13 cellular contexts compared by ENCODE assay signal in genomic region chr13:98521876-98522275, GRCh38. TPM values are rescaled to one million over a fixed set of nuclear protein-coding genes. Genes with fewer than 3 reads are reported as not detected.
DNase-seq lines count a peak whose midpoint lies in the region; ATAC-seq, FAIRE-seq and TF ChIP-seq lines count a peak whose summit lies in the region.
"Had no signal": no experiment of that assay in that cellular context is flagged by ENCODE, and none has a peak within 500 bp of the region (broad histone marks: within the 10 kb centered on the region; RNA-seq: fewer than 3 reads in every experiment).

No MANE protein-coding gene starts in this region.

- no peak overlapping the region for H3K4me3 Mint-ChIP-seq in T-helper 2 cell treated with Interferon-gamma antibody and Interleukin-4, amounts not matched to agents 5 μg/mL and 100 μg/mL, for 36 hours
- H3K4me3 Mint-ChIP-seq in GM23338 (peak overlapping the region; percentile 5; the same call in 1 of the 3 replicates), neural progenitor cell (no peak overlapping the region)
- H3K4me3 Mint-ChIP-seq in central memory CD8-positive, alpha-beta T cell = peak overlapping the region; percentile 46

- H3K27me3 ChIP-seq in GM23338 (ENCODE audit: insufficient read depth) = no peaks in the 10 kb centered on the region
- H3K27me3 ChIP-seq in pancreas = no peaks in the 10 kb centered on the region
- no peaks in the 10 kb centered on the region for H3K27me3 ChIP-seq in neural progenitor cell

- H3K4me1 ChIP-seq in GM23338 (ENCODE audit: insufficient read depth) (peaks cover 54% of the 10 kb centered on the region), pancreas (peaks cover 0 to 13% (median 3%) of the 10 kb centered on the region in 3 donors), neural progenitor cell (peaks cover 37% of the 10 kb centered on the region)

- no peak for TF ChIP-seq CTCF in GM23338 (conservative IDR thresholded peaks at IDR 0.05; ENCODE audit: low read depth in 2 of 2)
- TF ChIP-seq CTCF in pancreas (IDR thresholded peaks at IDR 0.05) = no peak
- TF ChIP-seq CTCF in neural progenitor cell (IDR thresholded peaks at IDR 0.05) = no peak

- peaks cover 46% of the 10 kb centered on the region for H3K4me1 Mint-ChIP-seq in T-helper 2 cell treated with Interferon-gamma antibody and Interleukin-4, amounts not matched to agents 5 μg/mL and 100 μg/mL, for 36 hours (ENCODE audit: low read depth)
- H3K4me1 Mint-ChIP-seq in GM23338 (peaks cover 74% of the 10 kb centered on the region), neural progenitor cell (peaks cover 67% of the 10 kb centered on the region)
- H3K4me1 Mint-ChIP-seq in central memory CD8-positive, alpha-beta T cell = peaks cover 88% of the 10 kb centered on the region

- H3K4me2 ChIP-seq in GM23338 (peak overlapping the region; percentile 32; the same call in 1 of the 2 replicates), neural progenitor cell (no peak overlapping the region)

- 68 to 74% methylated on average over 10 of the region's 10 CpGs for WGBS in pancreas, 2 donors

- FAIRE-seq in pancreas (lab: Jason Lieb, UNC) = no peak
- FAIRE-seq: D721Med had no signal

- no peak overlapping the region for H3K9ac ChIP-seq in neural progenitor cell

- H3K36me3 ChIP-seq in GM23338 (ENCODE audit: insufficient read depth) = no peaks in the 10 kb centered on the region
- no peaks in the 10 kb centered on the region for H3K36me3 ChIP-seq in pancreas
- H3K36me3 ChIP-seq in neural progenitor cell = no peaks in the 10 kb centered on the region

- H3K27me3 Mint-ChIP-seq in T-helper 2 cell treated with Interferon-gamma antibody and Interleukin-4, amounts not matched to agents 5 μg/mL and 100 μg/mL, for 36 hours (ENCODE audit: low read depth) = no peaks in the 10 kb centered on the region
- H3K27me3 Mint-ChIP-seq in GM23338 (ENCODE audit: insufficient read depth, low read depth, poor library complexity) = peaks cover 4% of the 10 kb centered on the region
- no peaks in the 10 kb centered on the region for H3K27me3 Mint-ChIP-seq in central memory CD8-positive, alpha-beta T cell
- peaks cover 2% of the 10 kb centered on the region for H3K27me3 Mint-ChIP-seq in neural progenitor cell (ENCODE audit: insufficient read depth, low read depth)

- no peaks in the 10 kb centered on the region for H3K9me2 ChIP-seq in GM23338 (ENCODE audit: insufficient read depth)

- no peaks in the 10 kb centered on the region for H3K9me3 Mint-ChIP-seq in T-helper 2 cell treated with Interferon-gamma antibody and Interleukin-4, amounts not matched to agents 5 μg/mL and 100 μg/mL, for 36 hours
- H3K9me3 Mint-ChIP-seq in GM23338 (no peaks in the 10 kb centered on the region), neural progenitor cell (no peaks in the 10 kb centered on the region)
- H3K9me3 Mint-ChIP-seq in central memory CD8-positive, alpha-beta T cell = no peaks in the 10 kb centered on the region

- ATAC-seq in GM23338 = no peak
- ATAC-seq in central memory CD8-positive, alpha-beta T cell (replicated peaks; ENCODE audit: extremely low read depth, poor library complexity, severe bottlenecking) = no peak
- peak in 3 of 4 donors; percentile 16 to 30 (median 16) for ATAC-seq in pancreas
- no peak for ATAC-seq in left colon
- ATAC-seq: PC-3 had no signal

- H4K20me1 ChIP-seq in GM23338 (replicated peaks; ENCODE audit: insufficient read depth) (peaks cover 77% of the 10 kb centered on the region), neural progenitor cell (ENCODE audit: low read depth) (peaks cover 98% of the 10 kb centered on the region)

- in situ Hi-C loops in KBM-7 (cut with MboI; ENCODE audit: low pct_unique_long_range_greater_than_20kb, low sequenced_read_pairs) = no loop called here

- intact Hi-C loops in pancreas (cut with DNase I) (no loop called here), left colon (cut with DNase I, micrococcal nuclease) (no loop called here)

- no peak for DNase-seq in T-helper 2 cell treated with Interferon-gamma antibody and Interleukin-4, amounts not matched to agents 5 μg/mL and 100 μg/mL, for 36 hours (ENCODE audit: low spot score)
- DNase-seq in T-helper 2 cell (no peak), GM23338 (ENCODE audit: low spot score) (no peak), pancreas (no peak), KBM-7 (no peak), neural progenitor cell (ENCODE audit: low spot score) (no peak), left colon (no peak)
- DNase-seq in central memory CD8-positive, alpha-beta T cell (ENCODE audit: low spot score in 2 of 2) = no peak
- DNase-seq: activated CD4-positive, alpha-beta T cell treated with anti-CD3 and anti-CD28 coated beads for 4 hours; activated naive CD4-positive, alpha-beta T cell treated with anti-CD3 and anti-CD28 coated beads, Interleukin-2, amount 50 U/mL, for 16 hours; PC-3 had no signal

- H3F3A ChIP-seq in GM23338 (replicated peaks; ENCODE audit: low read depth) (no peaks in the 10 kb centered on the region), neural progenitor cell (ENCODE audit: low read depth) (peaks cover 9% of the 10 kb centered on the region)

- H3K79me2 ChIP-seq in GM23338 (replicated peaks; ENCODE audit: insufficient read depth) = peaks cover 98% of the 10 kb centered on the region
- peaks cover 100% of the 10 kb centered on the region for H3K79me2 ChIP-seq in neural progenitor cell (ENCODE audit: low read depth)

- H2AFZ ChIP-seq in GM23338 (no peak overlapping the region), neural progenitor cell (replicated peaks) (no peak overlapping the region)

- H3K4me3 ChIP-seq in GM23338 = no peak overlapping the region
- H3K4me3 ChIP-seq in pancreas = no peak overlapping the region
- no peak overlapping the region for H3K4me3 ChIP-seq in neural progenitor cell
- H3K4me3 ChIP-seq: skin epidermis had no signal

- peak overlapping the region; percentile 41 for H3K27ac Mint-ChIP-seq in T-helper 2 cell treated with Interferon-gamma antibody and Interleukin-4, amounts not matched to agents 5 μg/mL and 100 μg/mL, for 36 hours
- H3K27ac Mint-ChIP-seq in GM23338 (no peak overlapping the region; the same call in 1 of the 2 replicates), neural progenitor cell (no peak overlapping the region)
- H3K27ac Mint-ChIP-seq in central memory CD8-positive, alpha-beta T cell (ENCODE audit: low read depth) = peak overlapping the region; percentile 63

- peaks cover 12% of the 10 kb centered on the region for H3K36me3 Mint-ChIP-seq in T-helper 2 cell treated with Interferon-gamma antibody and Interleukin-4, amounts not matched to agents 5 μg/mL and 100 μg/mL, for 36 hours (ENCODE audit: low read depth)
- H3K36me3 Mint-ChIP-seq in GM23338 (ENCODE audit: low read depth) (peaks cover 7% of the 10 kb centered on the region; the same call in 2 of the 3 replicates), neural progenitor cell (peaks cover 18% of the 10 kb centered on the region)
- H3K36me3 Mint-ChIP-seq in central memory CD8-positive, alpha-beta T cell (ENCODE audit: insufficient read depth) = peaks cover 17% of the 10 kb centered on the region

- H3K27ac ChIP-seq in GM23338 (ENCODE audit: low read depth) (no peak overlapping the region), pancreas (peak overlapping the region; percentile 19 to 64 (median 46)), neural progenitor cell (no peak overlapping the region)

- H3K9me3 ChIP-seq in pancreas (no peaks in the 10 kb centered on the region), neural progenitor cell (ENCODE audit: low read depth) (no peaks in the 10 kb centered on the region)

TF ChIP-seq in GM23338, 12 proteins besides CTCF, POLR2A, EP300 and RAD21 (continues in another document):
- TF ChIP-seq JUNB (IDR thresholded peaks at IDR 0.05; ENCODE audit: unreplicated experiment) = no peak

RNA-seq across cellular contexts. Expression of gene STK24, which starts 55.0 kb away (rescaled TPM):
- 144 and 157 TPM in 2 replicates for total RNA-seq in GM23338 (2014; rRNA removed; shearing (Covaris generic))
- 56.5 and 60.3 TPM in 2 replicates for polyA plus RNA-seq in GM23338 (2016; fragmentation: Nextera tagmentation; extraction: Ambion mirVana)
- 10 to 100 TPM; 28.4 to 55.7 (median 39.1) TPM for total RNA-seq in pancreas
- 10 to 100 TPM; 15.5 to 32.5 TPM for polyA plus RNA-seq in pancreas
- 144 and 330 TPM in 2 replicates for total RNA-seq in neural progenitor cell (ENCODE audit: low replicate concordance)
- 100 to 1,000 TPM; 204 to 205 TPM for total RNA-seq in left colon

Comparison
In these comparisons a context has a peak if more than half of its experiments do, and no peak if none do; other contexts are left out.
1. H3K27ac Mint-ChIP-seq: peak in T-helper 2 cell treated with Interferon-gamma antibody and Interleukin-4, amounts not matched to agents 5 μg/mL and 100 μg/mL, for 36 hours (single experiment) and central memory CD8-positive, alpha-beta T cell (single experiment); none in GM23338 (single experiment) and neural progenitor cell (single experiment).
2. H3K4me3 Mint-ChIP-seq: peak in GM23338 (single experiment) and central memory CD8-positive, alpha-beta T cell (single experiment); none in T-helper 2 cell treated with Interferon-gamma antibody and Interleukin-4, amounts not matched to agents 5 μg/mL and 100 μg/mL, for 36 hours (single experiment) and neural progenitor cell (single experiment).
3. ATAC-seq: peak in pancreas (3 of 4); none in GM23338 (single experiment), central memory CD8-positive, alpha-beta T cell (single experiment) and left colon (single experiment).
4. H3K27ac ChIP-seq: peak in pancreas (4 of 4); none in GM23338 (single experiment) and neural progenitor cell (single experiment).